Comparison of ENCODE assay signal across 9 cellular contexts in the genomic region with DNA sequence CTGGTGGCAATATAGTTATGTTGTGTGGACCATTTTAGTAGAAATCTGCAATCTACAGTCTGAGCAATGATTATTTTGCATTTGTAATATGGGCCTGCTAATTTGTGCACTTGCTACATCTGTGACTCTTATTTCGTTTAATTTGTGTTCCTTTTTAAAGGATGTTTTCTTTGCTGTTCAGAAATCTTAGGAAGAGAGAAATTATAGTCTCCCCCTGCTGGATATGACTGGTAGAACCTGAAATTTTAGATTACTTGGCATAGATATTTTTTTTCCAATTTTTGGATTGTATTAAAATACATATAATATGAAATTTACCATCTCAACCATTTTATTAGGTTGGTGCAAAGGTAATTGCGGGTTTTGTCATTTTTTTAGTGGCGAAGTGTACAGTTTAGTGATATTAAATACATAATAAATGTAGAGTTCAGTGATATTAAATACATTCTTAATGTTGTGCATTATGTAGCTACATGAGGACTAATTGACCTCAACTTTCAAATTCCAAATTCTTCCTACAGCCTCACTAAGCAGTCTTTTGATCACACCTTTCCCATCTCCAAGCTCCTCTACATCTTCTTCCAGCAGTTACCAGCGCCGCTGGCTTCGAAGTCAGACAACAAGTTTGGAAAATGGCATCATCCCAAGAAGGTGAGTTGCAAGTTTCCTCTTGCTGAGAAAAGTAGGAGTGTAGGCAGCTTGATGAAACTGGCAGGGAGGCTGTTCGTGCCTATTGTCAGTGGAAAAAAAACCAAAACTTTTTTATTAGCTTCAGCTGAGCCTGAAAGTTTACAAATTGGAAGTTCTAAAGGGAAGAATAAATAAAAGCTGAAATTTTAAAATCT.
DNase-seq lines count a peak whose midpoint lies in the region; ATAC-seq, FAIRE-seq and TF ChIP-seq lines count a peak whose summit lies in the region.
"Had no signal": no experiment of that assay in that cellular context is flagged by ENCODE, and none has a peak within 500 bp of the region (broad histone marks: within the 10 kb centered on the region; RNA-seq: fewer than 3 reads in every experiment).

No MANE protein-coding gene starts in this region.

- in situ Hi-C loops in GM12878 (cut with MboI), result no loop called here

- DNase-seq in GM12865 (ENCODE audit: low read depth), result peak; percentile 39
- DNase-seq in Karpas-422, result peak; percentile 72
- no peak for DNase-seq in GM12878 (ENCODE audit: low read depth, low spot score)
- DNase-seq in left colon, result no peak
- DNase-seq in activated CD4-positive, alpha-beta T cell treated with anti-CD3 and anti-CD28 coated beads for 1 hour, result no peak
- DNase-seq in T-helper 2 cell treated with Interferon-gamma antibody and Interleukin-4, amounts not matched to agents 5 μg/mL and 100 μg/mL, for 36 hours (ENCODE audit: low spot score), result no peak
- no peak for DNase-seq in GM12892 (ENCODE audit: insufficient read length)
- no peak for DNase-seq in effector memory CD4-positive, alpha-beta T cell

- RAD21 ChIA-PET in GM12878 (lab: Charles Lee; ENCODE audit: unreplicated experiment), result interaction anchor here (0.7 to 4.9 kb wide), 39 partner anchors 11 to 465 kb away, joined by 3 to 39 read pairs (median 5); no protein-coding TSS in a partner anchor

- H3K9ac ChIP-seq in Karpas-422 (ENCODE audit: low read length), result no peak overlapping the region
- H3K9ac ChIP-seq in GM12878 (ENCODE audit: control insufficient read depth, insufficient read depth, low read length), result no peak overlapping the region

- CTCF ChIA-PET in GM12878 (lab: Yijun Ruan, JAX), result interaction anchor here (0.8 to 11.4 kb wide), 49 partner anchors 9 to 605 kb away, joined by 3 to 153 read pairs (median 7); a partner anchor contains a TSS

- no TSS peak for BruUV-seq in GM12878 (replicated peaks; lab: Mats Ljungman, UMichigan)

- H3K36me3 ChIP-seq in Karpas-422 (ENCODE audit: insufficient read depth, low read length) (no peaks in the 10 kb centered on the region), GM12878 (ENCODE audit: control insufficient read depth in 2 of 2, insufficient read depth in 2 of 2, low read length in 1 of 2) (no peaks in the 10 kb centered on the region)
- H3K36me3 ChIP-seq in effector memory CD4-positive, alpha-beta T cell (ENCODE audit: control insufficient read depth, insufficient read depth, low read length), result no peaks in the 10 kb centered on the region

- no peaks in the 10 kb centered on the region for H3K4me1 ChIP-seq in Karpas-422 (ENCODE audit: low read length)
- H3K4me1 ChIP-seq in GM12878 (ENCODE audit: control insufficient read depth, insufficient read depth, low read length), result no peaks in the 10 kb centered on the region
- no peaks in the 10 kb centered on the region for H3K4me1 ChIP-seq in effector memory CD4-positive, alpha-beta T cell (ENCODE audit: control insufficient read depth, insufficient read depth, low read length, poor library complexity, severe bottlenecking)

- intact Hi-C loops in GM12878 (cut with micrococcal nuclease; ENCODE audit: unreplicated experiment), result loop anchor here (1.0 kb wide), 1 partner anchor 121 kb away; no protein-coding TSS in a partner anchor
- intact Hi-C loops in left colon (cut with DNase I, micrococcal nuclease), result loop anchor here (2.0 to 10.0 kb wide), 3 partner anchors 122 to 324 kb away; a partner anchor contains a TSS

- FAIRE-seq in GM12878 (lab: Jason Lieb, UNC), result no peak
- FAIRE-seq in GM12892 (lab: Jason Lieb, UNC), result no peak

- H3K27ac Mint-ChIP-seq in T-helper 2 cell treated with Interferon-gamma antibody and Interleukin-4, amounts not matched to agents 5 μg/mL and 100 μg/mL, for 36 hours, result no peak overlapping the region

- SMC1A ChIA-PET in GM12878 (lab: Charles Lee; ENCODE audit: uncharacterized antibody, unreplicated experiment), result interaction anchor here (0.6 to 4.8 kb wide), 54 partner anchors 10 to 459 kb away, joined by 3 to 50 read pairs (median 5); a partner anchor contains a TSS

- H3K9me3 Mint-ChIP-seq in T-helper 2 cell treated with Interferon-gamma antibody and Interleukin-4, amounts not matched to agents 5 μg/mL and 100 μg/mL, for 36 hours, result no peaks in the 10 kb centered on the region

- H3K79me2 ChIP-seq in Karpas-422 (ENCODE audit: low read length), result no peaks in the 10 kb centered on the region
- no peaks in the 10 kb centered on the region for H3K79me2 ChIP-seq in GM12878 (ENCODE audit: control insufficient read depth, insufficient read depth, low read length)

- H3K27me3 ChIP-seq in Karpas-422 (ENCODE audit: low read length), result no peaks in the 10 kb centered on the region
- H3K27me3 ChIP-seq in GM12878 (replicated peaks in 1 of 2; ENCODE audit: control insufficient read depth in 2 of 2, insufficient read depth in 2 of 2, low read length in 1 of 2), result no peaks in the 10 kb centered on the region; a peak in 1 of 4 replicates
- H3K27me3 ChIP-seq in effector memory CD4-positive, alpha-beta T cell (replicated peaks; ENCODE audit: control insufficient read depth, insufficient read depth, low read length, poor library complexity, severe bottlenecking), result no peaks in the 10 kb centered on the region

- H3K36me3 Mint-ChIP-seq in T-helper 2 cell treated with Interferon-gamma antibody and Interleukin-4, amounts not matched to agents 5 μg/mL and 100 μg/mL, for 36 hours (ENCODE audit: low read depth), result no peaks in the 10 kb centered on the region

- no peak for TF ChIP-seq POLR2A in GM12878 (IDR thresholded peaks at IDR 0.05; ENCODE audit: low read depth, low read length)
- no peak for TF ChIP-seq POLR2A in GM12892 (IDR thresholded peaks at IDR 0.05; ENCODE audit: low read depth, low read length)

- H3K27me3 Mint-ChIP-seq in T-helper 2 cell treated with Interferon-gamma antibody and Interleukin-4, amounts not matched to agents 5 μg/mL and 100 μg/mL, for 36 hours (ENCODE audit: low read depth), result no peaks in the 10 kb centered on the region

- H3K4me3 ChIP-seq in GM12865 (ENCODE audit: low read depth, low read length) (no peak overlapping the region), Karpas-422 (ENCODE audit: low read length) (no peak overlapping the region), GM12878 (no peak overlapping the region)
- no peak overlapping the region for H3K4me3 ChIP-seq in effector memory CD4-positive, alpha-beta T cell (ENCODE audit: insufficient read depth, low read depth, low read length, poor library complexity, severe bottlenecking)
- H3K4me3 ChIP-seq: skin epidermis had no signal

- peak; percentile 51 for TF ChIP-seq CTCF in GM12865 (IDR thresholded peaks at IDR 0.05; ENCODE audit: insufficient read depth, low read depth, low read length, missing control alignments)
- peak; percentile 49 to 55 (median 53); a peak in 5 of 6 replicates for TF ChIP-seq CTCF in GM12878 (IDR thresholded peaks at IDR 0.05 in 2 of 3, conservative IDR thresholded peaks at IDR 0.05 in 1 of 3; ENCODE audit: control insufficient read depth in 2 of 3, extremely low read depth in 1 of 3, insufficient read depth in 1 of 3, low read depth in 3 of 3, low read length in 3 of 3)

- H3K9me2 ChIP-seq in Karpas-422 (replicated peaks; ENCODE audit: insufficient read depth, low read length), result no peaks in the 10 kb centered on the region

- H3K4me2 ChIP-seq in Karpas-422 (ENCODE audit: low read depth, low read length, poor library complexity, severe bottlenecking) (no peak overlapping the region), GM12878 (ENCODE audit: control insufficient read depth, insufficient read depth) (no peak overlapping the region)

- TF ChIP-seq EP300 in GM12878 (IDR thresholded peaks at IDR 0.05; ENCODE audit: borderline replicate concordance in 1 of 2, control insufficient read depth in 1 of 2, low read depth in 2 of 2, low read length in 2 of 2), result no peak

- no peak overlapping the region for H3K4me3 Mint-ChIP-seq in T-helper 2 cell treated with Interferon-gamma antibody and Interleukin-4, amounts not matched to agents 5 μg/mL and 100 μg/mL, for 36 hours

- TF ChIP-seq RAD21 in GM12878 (IDR thresholded peaks at IDR 0.05; ENCODE audit: insufficient read depth, low read depth, low read length), result peak; percentile 50

- H4K20me1 ChIP-seq in Karpas-422 (ENCODE audit: insufficient read depth, low read depth, low read length) (no peaks in the 10 kb centered on the region), GM12878 (ENCODE audit: control insufficient read depth, insufficient read depth) (no peaks in the 10 kb centered on the region)

- H3K27ac ChIP-seq in Karpas-422 (ENCODE audit: low read length) (no peak overlapping the region), GM12878 (ENCODE audit: control insufficient read depth, insufficient read depth) (no peak overlapping the region)
- no peak overlapping the region for H3K27ac ChIP-seq in effector memory CD4-positive, alpha-beta T cell (ENCODE audit: insufficient read depth, low read length, poor library complexity, severe bottlenecking)

- 41% methylated on average over 7 of the region's 7 CpGs for WGBS in GM12878 (ENCODE audit: insufficient coverage, insufficient replicate concordance, low lambda C conversion rate, missing lambda C conversion rate)

- H3K9me3 ChIP-seq in Karpas-422 (ENCODE audit: low read length), result no peaks in the 10 kb centered on the region
- H3K9me3 ChIP-seq in GM12878 (replicated peaks; ENCODE audit: control insufficient read depth, insufficient read depth, low read length), result no peaks in the 10 kb centered on the region
- no peaks in the 10 kb centered on the region for H3K9me3 ChIP-seq in effector memory CD4-positive, alpha-beta T cell (ENCODE audit: control insufficient read depth, low read length)

- peak; percentile 35; the same call in 1 of the 3 replicates for ATAC-seq in GM12878
- peak; percentile 42 for ATAC-seq in left colon

- H2AFZ ChIP-seq in Karpas-422 (ENCODE audit: low read length), result no peak overlapping the region
- H2AFZ ChIP-seq in GM12878 (ENCODE audit: control insufficient read depth, low read depth, low read length), result no peak overlapping the region

- H3K4me1 Mint-ChIP-seq in T-helper 2 cell treated with Interferon-gamma antibody and Interleukin-4, amounts not matched to agents 5 μg/mL and 100 μg/mL, for 36 hours (ENCODE audit: low read depth), result peaks cover 7% of the 10 kb centered on the region

- POLR2A ChIA-PET in GM12878 (lab: Charles Lee), result interaction anchor here (0.5 to 1.5 kb wide), 5 partner anchors 10 to 331 kb away, joined by 3 to 7 read pairs (median 4); no protein-coding TSS in a partner anchor

TF ChIP-seq in GM12878, 131 proteins besides CTCF, POLR2A, EP300 and RAD21 (continues in another document):
- TF ChIP-seq IKZF1 (conservative IDR thresholded peaks at IDR 0.05), result no peak

Comparison
In these comparisons a context has a peak if more than half of its experiments do, and no peak if none do; other contexts are left out.
1. DNase-seq: peak in GM12865 (single experiment) and Karpas-422 (single experiment); none in GM12878 (single experiment), left colon (0 of 2), activated CD4-positive, alpha-beta T cell treated with anti-CD3 and anti-CD28 coated beads for 1 hour (single experiment), T-helper 2 cell treated with Interferon-gamma antibody and Interleukin-4, amounts not matched to agents 5 μg/mL and 100 μg/mL, for 36 hours (single experiment), GM12892 (single experiment) and effector memory CD4-positive, alpha-beta T cell (0 of 3).